In genomic region chr18:22398464-22398863, GRCh38 we compare ENCODE assay signal across 21 cellular contexts. TPM values are rescaled to one million over a fixed set of nuclear protein-coding genes. Genes with fewer than 3 reads are reported as not detected.
DNase-seq lines count a peak whose midpoint lies in the region; ATAC-seq, FAIRE-seq and TF ChIP-seq lines count a peak whose summit lies in the region.
"Had no signal": no experiment of that assay in that cellular context is flagged by ENCODE, and none has a peak within 500 bp of the region (broad histone marks: within the 10 kb centered on the region; RNA-seq: fewer than 3 reads in every experiment).

No MANE protein-coding gene starts in this region.

- peak; percentile 53 for FAIRE-seq in G401.6 (lab: Jason Lieb, UNC)

- no peak overlapping the region for H4K91ac ChIP-seq in H9 (ENCODE audit: insufficient read length, low read depth, low read length)

- H2BK120ac ChIP-seq in H9 (ENCODE audit: low read depth, low read length, poor library complexity, severe bottlenecking), result no peak overlapping the region

- H3K79me1 ChIP-seq in H9 (ENCODE audit: insufficient read depth, low read depth, low read length, poor library complexity, severe bottlenecking), result no peaks in the 10 kb centered on the region

- H3K27ac ChIP-seq in heart right ventricle, result peak overlapping the region in 7 of 10 donors; percentile 19 to 52 (median 32)
- no peak overlapping the region for H3K27ac ChIP-seq in H9 (ENCODE audit: insufficient read length, low read depth, low read length)
- H3K27ac ChIP-seq: BLaER1 treated with 17β-estradiol and CSF1 and Interleukin-3, amounts not matched to agents 10 nM and 100 nM; GM23248; HL-60; KMS-11 had no signal

- no peak overlapping the region for H2BK12ac ChIP-seq in H9 (ENCODE audit: insufficient read length, low read depth, low read length)

- no peak for TF ChIP-seq CTCF in cardiac fibroblast (IDR thresholded peaks at IDR 0.05; ENCODE audit: low read depth, low read length)
- TF ChIP-seq CTCF in heart right ventricle (IDR thresholded peaks at IDR 0.05), result no peak
- no peak for TF ChIP-seq CTCF in H9 (conservative IDR thresholded peaks at IDR 0.05)

- no peak overlapping the region for H2BK20ac ChIP-seq in H9 (ENCODE audit: low read depth, low read length, poor library complexity, severe bottlenecking)

- H3K14ac ChIP-seq in H9 (ENCODE audit: insufficient read depth, low read length), result no peak overlapping the region

- no peak overlapping the region for H3K4ac ChIP-seq in H9 (ENCODE audit: low read depth, low read length)

- H4K8ac ChIP-seq in H9 (replicated peaks; ENCODE audit: insufficient read length, low read depth, low read length), result no peak overlapping the region

- H3K23ac ChIP-seq in H9 (ENCODE audit: insufficient read length, low read depth, low read length), result no peak overlapping the region

- H2AFZ ChIP-seq in H9 (ENCODE audit: low read length), result no peak overlapping the region
- H2AFZ ChIP-seq: GM23248 had no signal

- H3K27me3 Mint-ChIP-seq in H9 (ENCODE audit: low read depth), result peaks cover 2% of the 10 kb centered on the region; the same call in 1 of the 2 replicates

- no peak overlapping the region for H2BK15ac ChIP-seq in H9 (ENCODE audit: low read depth, low read length)

- H3K9me3 ChIP-seq in heart right ventricle (no peaks in the 10 kb centered on the region), MG63 (no peaks in the 10 kb centered on the region), H9 (ENCODE audit: control insufficient read depth, low read depth, low read length) (no peaks in the 10 kb centered on the region)
- H3K9me3 ChIP-seq: BLaER1 treated with 17β-estradiol and CSF1 and Interleukin-3, amounts not matched to agents 10 nM and 100 nM had no signal

- no peak overlapping the region for H3K56ac ChIP-seq in H9 (ENCODE audit: insufficient read length, low read depth, low read length)

- no peak overlapping the region for H2BK5ac ChIP-seq in H9 (ENCODE audit: insufficient read length, low read length)

- H4K5ac ChIP-seq in H9 (ENCODE audit: insufficient read length, low read depth, low read length), result no peak overlapping the region

- H3K18ac ChIP-seq in H9 (ENCODE audit: insufficient read length, low read depth, low read length), result no peak overlapping the region

- no peaks in the 10 kb centered on the region; a peak in 1 of 5 replicates for H3K9me3 Mint-ChIP-seq in H9

- ATAC-seq in heart right ventricle, result peak in 6 of 8 donors; percentile 55 to 78 (median 72)
- ATAC-seq: CD8-positive, alpha-beta T cell; HCT116 had no signal

- H3K36me3 Mint-ChIP-seq in H9 (ENCODE audit: insufficient read depth in 1 of 3, low read depth in 3 of 3), result no peaks in the 10 kb centered on the region
- H3K36me3 Mint-ChIP-seq: CD8-positive, alpha-beta T cell had no signal

- H3K27me3 ChIP-seq in heart right ventricle (no peaks in the 10 kb centered on the region), MG63 (no peaks in the 10 kb centered on the region), H9 (ENCODE audit: insufficient read depth, low read length) (no peaks in the 10 kb centered on the region)
- H3K27me3 ChIP-seq: BLaER1 treated with 17β-estradiol and CSF1 and Interleukin-3, amounts not matched to agents 10 nM and 100 nM had no signal

- no peaks in the 10 kb centered on the region for H3K23me2 ChIP-seq in H9 (ENCODE audit: insufficient read length, low read depth, low read length, poor library complexity, severe bottlenecking)

- no peaks in the 10 kb centered on the region for H3K79me2 ChIP-seq in H9 (ENCODE audit: insufficient read depth, low read length)

- intact Hi-C loops in heart right ventricle (cut with DNase I), result no loop called here

- H3K36me3 ChIP-seq in heart right ventricle (no peaks in the 10 kb centered on the region), MG63 (no peaks in the 10 kb centered on the region)
- H3K36me3 ChIP-seq: BLaER1 treated with 17β-estradiol and CSF1 and Interleukin-3, amounts not matched to agents 10 nM and 100 nM had no signal

- peaks cover 16 to 31% of the 10 kb centered on the region in 2 experiments for H3K4me1 Mint-ChIP-seq in H9

- H3K4me2 ChIP-seq in H9 (ENCODE audit: insufficient read depth, insufficient read length, low read length), result no peak overlapping the region
- H3K4me2 ChIP-seq: BLaER1 treated with 17β-estradiol and CSF1 and Interleukin-3, amounts not matched to agents 10 nM and 100 nM; KMS-11 had no signal

- no peak overlapping the region for H3K27ac Mint-ChIP-seq in H9
- H3K27ac Mint-ChIP-seq: CD8-positive, alpha-beta T cell had no signal

- WGBS in heart right ventricle, 2 donors, result 34 to 43% methylated on average over 4 of the region's 4 CpGs
- WGBS in H9 (ENCODE audit: extremely low coverage, insufficient read length, low lambda C conversion rate), result no CpG with 5 or more reads among the region's 4 CpGs

- DNase-seq in cardiac fibroblast (ENCODE audit: low read depth in 2 of 2), result peak; percentile 12 to 25
- DNase-seq in heart right ventricle, result peak in 1 of 2 donors; percentile 29
- peak; percentile 75 to 90 for DNase-seq in lung microvascular endothelial cell (ENCODE audit: low read depth in 2 of 2)
- DNase-seq in MG63, result no peak
- no peak for DNase-seq in H9
- DNase-seq in OCI-M1 (lab: John Stamatoyannopoulos, UW), result no peak
- DNase-seq: CD8-positive, alpha-beta T cell; DMS53; GM23248; NCI-H1417; NCI-H187; NCI-H2227 treated with DMSO at 0.1 percent for 48 hours; NCI-H524; NCI-H82 had no signal

- no peak overlapping the region for H3K9ac ChIP-seq in H9 (ENCODE audit: extremely low read depth, insufficient read length, low read length)
- H3K9ac ChIP-seq: BLaER1 treated with 17β-estradiol and CSF1 and Interleukin-3, amounts not matched to agents 10 nM and 100 nM; GM23248; KMS-11 had no signal

- no peak overlapping the region for H3K4me3 ChIP-seq in cardiac fibroblast (replicated peaks in 1 of 2; ENCODE audit: low read depth in 2 of 2, low read length in 2 of 2)
- H3K4me3 ChIP-seq in heart right ventricle, result no peak overlapping the region
- no peak overlapping the region for H3K4me3 ChIP-seq in MG63
- H3K4me3 ChIP-seq: BLaER1 treated with 17β-estradiol and CSF1 and Interleukin-3, amounts not matched to agents 10 nM and 100 nM; GM23248 had no signal

- H2AK5ac ChIP-seq in H9 (ENCODE audit: insufficient read length, low read length), result no peak overlapping the region

- H3T11ph ChIP-seq in H9 (ENCODE audit: low read length), result no peak overlapping the region

- H3K4me3 Mint-ChIP-seq in H9, result no peak overlapping the region
- H3K4me3 Mint-ChIP-seq: CD8-positive, alpha-beta T cell had no signal

- H4K20me1 ChIP-seq in H9 (ENCODE audit: control insufficient read depth, insufficient read depth, insufficient read length), result no peaks in the 10 kb centered on the region
- H4K20me1 ChIP-seq: BLaER1 treated with 17β-estradiol and CSF1 and Interleukin-3, amounts not matched to agents 10 nM and 100 nM had no signal

- H3K4me1 ChIP-seq in heart right ventricle (peaks cover 0 to 30% (median 19%) of the 10 kb centered on the region in 9 donors), H9 (ENCODE audit: insufficient read depth, low read length) (peaks cover 4% of the 10 kb centered on the region)

RNA-seq across cellular contexts. Expression of gene CTAGE1, which starts 19.3 kb away (rescaled TPM):
- under 1 TPM in 2 of 10 donors, not detected in 8; 0.07 to 0.10 TPM for total RNA-seq in heart right ventricle
- polyA plus RNA-seq in heart right ventricle, result not detected
- not detected in 2 replicates for total RNA-seq in lung microvascular endothelial cell
- total RNA-seq in MG63 (2014; rRNA removed; shearing (Covaris generic); ENCODE audit: low replicate concordance), result not detected in 2 replicates
- total RNA-seq in H9 (2021), result not detected in 2 replicates
- total RNA-seq: CD8-positive, alpha-beta T cell; HT1080; SK-MEL-5 had no signal

Comparison
In these comparisons a context has a peak if more than half of its experiments do, and no peak if none do; other contexts are left out.
1. DNase-seq: peak in cardiac fibroblast (2 of 2) and lung microvascular endothelial cell (2 of 2); none in MG63 (single experiment), H9 (single experiment) and OCI-M1 (single experiment).